In the genomic region with DNA sequence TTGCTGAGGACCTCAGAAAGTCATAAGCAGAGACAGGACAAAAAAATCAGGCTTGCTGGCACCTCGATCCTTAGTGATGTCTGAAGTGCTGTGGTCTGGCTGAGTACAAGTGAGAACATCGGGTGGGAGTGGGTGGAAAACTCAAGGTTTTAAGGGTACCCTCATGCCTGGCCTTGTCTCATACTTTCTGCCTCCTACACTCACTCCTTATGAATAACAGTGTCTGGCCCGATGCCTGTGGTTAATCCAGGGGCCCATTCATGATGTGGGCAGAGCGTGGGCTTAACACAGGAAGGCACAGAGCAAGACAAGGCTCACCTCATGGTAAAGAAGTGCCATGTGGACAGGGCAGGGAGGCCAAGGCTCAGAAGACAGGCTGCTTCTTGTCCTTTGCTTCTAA, we compare ENCODE assay signal across 8 cellular contexts.
A peak's percentile ranks its signal among the peaks of the same experiment; 100 is the strongest.
DNase-seq lines count a peak whose midpoint lies in the region; ATAC-seq lines count a peak whose summit lies in the region.

No MANE protein-coding gene starts in this region.

- ATAC-seq in GM18868 (IDR thresholded peaks at IDR 0.05; ENCODE audit: unreplicated experiment): no peak
- no peak for ATAC-seq in GM21619 (IDR thresholded peaks at IDR 0.05; ENCODE audit: unreplicated experiment)

- H3K27ac ChIP-seq in epithelial cell of prostate: peak overlapping the region; percentile 9

- DNase-seq in GM03348 (ENCODE audit: low spot score): peak; percentile 18
- DNase-seq in activated CD4-positive, alpha-beta T cell treated with anti-CD3 and anti-CD28 coated beads, Interleukin-2, amount 50 U/mL, for 4 hours: peak; percentile 34 to 57
- DNase-seq in epithelial cell of prostate (ENCODE audit: low read depth, low spot score): no peak
- peak; percentile 29 to 53 for DNase-seq in stimulated activated CD4-positive, alpha-beta T cell treated with anti-CD3 and anti-CD28 coated beads, Interleukin-4, amount 100 ng/mL, for 4 hours
- DNase-seq in cortex of kidney (lab: John Stamatoyannopoulos, UW): no peak
- no peak for DNase-seq in NCI-H524 treated with DMSO at 0.1 percent for 48 hours (lab: John Stamatoyannopoulos, UW)

Comparison
In these comparisons a context has a peak if more than half of its experiments do, and no peak if none do; other contexts are left out.
1. DNase-seq: peak in GM03348 (single experiment), activated CD4-positive, alpha-beta T cell treated with anti-CD3 and anti-CD28 coated beads, Interleukin-2, amount 50 U/mL, for 4 hours (2 of 2) and stimulated activated CD4-positive, alpha-beta T cell treated with anti-CD3 and anti-CD28 coated beads, Interleukin-4, amount 100 ng/mL, for 4 hours (2 of 2); none in epithelial cell of prostate (single experiment), cortex of kidney (single experiment) and NCI-H524 treated with DMSO at 0.1 percent for 48 hours (single experiment).